Comparison of ENCODE assay signal across 3 cellular contexts in the genomic region with DNA sequence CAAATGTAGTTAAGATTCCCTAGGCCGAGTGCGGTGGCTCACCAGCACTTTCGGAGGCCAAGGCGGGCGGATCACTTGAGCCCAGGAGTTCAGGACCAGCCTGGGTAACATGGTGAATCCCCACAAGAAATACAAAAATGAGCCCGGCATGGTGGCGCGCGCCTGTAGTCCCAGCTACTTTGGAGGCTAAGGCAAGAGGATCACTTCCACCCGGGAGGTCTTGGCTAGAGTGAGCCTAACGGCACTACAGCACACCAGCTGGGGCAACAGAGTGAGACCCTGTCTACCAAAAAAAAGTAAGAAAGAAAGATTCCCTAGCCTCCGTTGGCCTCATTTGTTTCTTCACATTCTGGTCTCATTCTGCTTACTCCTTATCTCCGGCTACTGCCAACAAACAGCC.
TF ChIP-seq lines count a peak whose summit lies in the region.

No MANE protein-coding gene starts in this region.

TF ChIP-seq in SK-N-SH, 30 proteins besides CTCF, POLR2A, EP300 and RAD21:
- TF ChIP-seq CHD2 (IDR thresholded peaks at IDR 0.05; ENCODE audit: low read length, partially characterized antibody) (no peak), NFIC (IDR thresholded peaks at IDR 0.05; ENCODE audit: borderline replicate concordance) (no peak), TCF12 (IDR thresholded peaks at IDR 0.05) (no peak), YY1 (IDR thresholded peaks at IDR 0.05; ENCODE audit: low read depth) (no peak), SMC3 (IDR thresholded peaks at IDR 0.05; ENCODE audit: low read depth, low read length) (no peak), NRF1 (IDR thresholded peaks at IDR 0.05; ENCODE audit: low read depth, low read length) (no peak)
TF ChIP-seq in SK-N-SH: peak in this region for 0.

TF ChIP-seq in SK-N-SH treated with all-trans-retinoic acid at 6 μM for 48 hours, 23 proteins besides CTCF, POLR2A, EP300 and RAD21:
- TF ChIP-seq, protein P1, sequence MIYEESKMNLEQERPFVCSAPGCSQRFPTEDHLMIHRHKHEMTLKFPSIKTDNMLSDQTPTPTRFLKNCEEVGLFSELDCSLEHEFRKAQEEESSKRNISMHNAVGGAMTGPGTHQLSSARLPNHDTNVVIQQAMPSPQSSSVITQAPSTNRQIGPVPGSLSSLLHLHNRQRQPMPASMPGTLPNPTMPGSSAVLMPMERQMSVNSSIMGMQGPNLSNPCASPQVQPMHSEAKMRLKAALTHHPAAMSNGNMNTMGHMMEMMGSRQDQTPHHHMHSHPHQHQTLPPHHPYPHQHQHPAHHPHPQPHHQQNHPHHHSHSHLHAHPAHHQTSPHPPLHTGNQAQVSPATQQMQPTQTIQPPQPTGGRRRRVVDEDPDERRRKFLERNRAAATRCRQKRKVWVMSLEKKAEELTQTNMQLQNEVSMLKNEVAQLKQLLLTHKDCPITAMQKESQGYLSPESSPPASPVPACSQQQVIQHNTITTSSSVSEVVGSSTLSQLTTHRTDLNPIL (CRISPR knock-in tag; IDR thresholded peaks at IDR 0.05; ENCODE audit: low read depth), result no peak
- TF ChIP-seq ZNF8 (CRISPR knock-in tag; IDR thresholded peaks at IDR 0.05) (no peak), CSDC2 (CRISPR knock-in tag; IDR thresholded peaks at IDR 0.05) (no peak), TCF4 (CRISPR knock-in tag; IDR thresholded peaks at IDR 0.05; ENCODE audit: borderline replicate concordance) (no peak), ZFP30 (CRISPR knock-in tag; IDR thresholded peaks at IDR 0.05) (no peak), RARB (CRISPR knock-in tag; IDR thresholded peaks at IDR 0.05) (no peak)
- TF ChIP-seq, protein P2, sequence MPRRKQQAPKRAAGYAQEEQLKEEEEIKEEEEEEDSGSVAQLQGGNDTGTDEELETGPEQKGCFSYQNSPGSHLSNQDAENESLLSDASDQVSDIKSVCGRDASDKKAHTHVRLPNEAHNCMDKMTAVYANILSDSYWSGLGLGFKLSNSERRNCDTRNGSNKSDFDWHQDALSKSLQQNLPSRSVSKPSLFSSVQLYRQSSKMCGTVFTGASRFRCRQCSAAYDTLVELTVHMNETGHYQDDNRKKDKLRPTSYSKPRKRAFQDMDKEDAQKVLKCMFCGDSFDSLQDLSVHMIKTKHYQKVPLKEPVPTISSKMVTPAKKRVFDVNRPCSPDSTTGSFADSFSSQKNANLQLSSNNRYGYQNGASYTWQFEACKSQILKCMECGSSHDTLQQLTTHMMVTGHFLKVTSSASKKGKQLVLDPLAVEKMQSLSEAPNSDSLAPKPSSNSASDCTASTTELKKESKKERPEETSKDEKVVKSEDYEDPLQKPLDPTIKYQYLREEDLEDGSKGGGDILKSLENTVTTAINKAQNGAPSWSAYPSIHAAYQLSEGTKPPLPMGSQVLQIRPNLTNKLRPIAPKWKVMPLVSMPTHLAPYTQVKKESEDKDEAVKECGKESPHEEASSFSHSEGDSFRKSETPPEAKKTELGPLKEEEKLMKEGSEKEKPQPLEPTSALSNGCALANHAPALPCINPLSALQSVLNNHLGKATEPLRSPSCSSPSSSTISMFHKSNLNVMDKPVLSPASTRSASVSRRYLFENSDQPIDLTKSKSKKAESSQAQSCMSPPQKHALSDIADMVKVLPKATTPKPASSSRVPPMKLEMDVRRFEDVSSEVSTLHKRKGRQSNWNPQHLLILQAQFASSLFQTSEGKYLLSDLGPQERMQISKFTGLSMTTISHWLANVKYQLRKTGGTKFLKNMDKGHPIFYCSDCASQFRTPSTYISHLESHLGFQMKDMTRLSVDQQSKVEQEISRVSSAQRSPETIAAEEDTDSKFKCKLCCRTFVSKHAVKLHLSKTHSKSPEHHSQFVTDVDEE (CRISPR knock-in tag; IDR thresholded peaks at IDR 0.05), result no peak
- TF ChIP-seq, protein P3, sequence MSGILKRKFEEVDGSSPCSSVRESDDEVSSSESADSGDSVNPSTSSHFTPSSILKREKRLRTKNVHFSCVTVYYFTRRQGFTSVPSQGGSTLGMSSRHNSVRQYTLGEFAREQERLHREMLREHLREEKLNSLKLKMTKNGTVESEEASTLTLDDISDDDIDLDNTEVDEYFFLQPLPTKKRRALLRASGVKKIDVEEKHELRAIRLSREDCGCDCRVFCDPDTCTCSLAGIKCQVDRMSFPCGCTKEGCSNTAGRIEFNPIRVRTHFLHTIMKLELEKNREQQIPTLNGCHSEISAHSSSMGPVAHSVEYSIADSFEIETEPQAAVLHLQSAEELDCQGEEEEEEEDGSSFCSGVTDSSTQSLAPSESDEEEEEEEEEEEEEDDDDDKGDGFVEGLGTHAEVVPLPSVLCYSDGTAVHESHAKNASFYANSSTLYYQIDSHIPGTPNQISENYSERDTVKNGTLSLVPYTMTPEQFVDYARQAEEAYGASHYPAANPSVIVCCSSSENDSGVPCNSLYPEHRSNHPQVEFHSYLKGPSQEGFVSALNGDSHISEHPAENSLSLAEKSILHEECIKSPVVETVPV (CRISPR knock-in tag; IDR thresholded peaks at IDR 0.05), result no peak

TF ChIP-seq in endothelial cell of umbilical vein, 7 proteins besides CTCF, POLR2A, EP300 and RAD21:
- TF ChIP-seq POLR2AphosphoS5 (IDR thresholded peaks at IDR 0.05; ENCODE audit: insufficient read depth, low read depth, low read length), result no peak
- no peak for TF ChIP-seq GATA2 (IDR thresholded peaks at IDR 0.05; ENCODE audit: insufficient read depth, insufficient read length, low read depth, low read length)
- TF ChIP-seq JUN (IDR thresholded peaks at IDR 0.05; ENCODE audit: borderline replicate concordance, insufficient read depth, insufficient read length, low read depth), result no peak
- no peak for TF ChIP-seq MYC (IDR thresholded peaks at IDR 0.05; ENCODE audit: low read depth, low read length)
- TF ChIP-seq EZH2 (IDR thresholded peaks at IDR 0.05; ENCODE audit: borderline replicate concordance, low read depth, low read length, severe bottlenecking), result no peak
- TF ChIP-seq, protein P4, sequence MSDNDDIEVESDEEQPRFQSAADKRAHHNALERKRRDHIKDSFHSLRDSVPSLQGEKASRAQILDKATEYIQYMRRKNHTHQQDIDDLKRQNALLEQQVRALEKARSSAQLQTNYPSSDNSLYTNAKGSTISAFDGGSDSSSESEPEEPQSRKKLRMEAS (IDR thresholded peaks at IDR 0.05; ENCODE audit: insufficient read depth, insufficient read length), result no peak
- TF ChIP-seq FOS (IDR thresholded peaks at IDR 0.05; ENCODE audit: borderline replicate concordance, insufficient read depth, low read length), result no peak
